1 cellular context compared by ENCODE assay signal in genomic region chr15:89363133-89363532, GRCh38.
TF ChIP-seq lines count a peak whose summit lies in the region.

No MANE protein-coding gene starts in this region.

TF ChIP-seq in H1, 55 proteins besides CTCF, POLR2A, EP300 and RAD21:
- TF ChIP-seq BACH1 (IDR thresholded peaks at IDR 0.05; ENCODE audit: low read length) (no peak), HDAC2 (IDR thresholded peaks at IDR 0.05; ENCODE audit: borderline replicate concordance in 1 of 2, low read depth in 2 of 2, low read length in 2 of 2) (no peak), RNF2 (IDR thresholded peaks at IDR 0.05; ENCODE audit: borderline replicate concordance, low read depth, low read length, missing control alignments, poor library complexity, severe bottlenecking) (peak; percentile 50), GTF2F1 (IDR thresholded peaks at IDR 0.05; ENCODE audit: borderline replicate concordance, low read depth, low read length) (no peak), MAFK (IDR thresholded peaks at IDR 0.05; ENCODE audit: low read depth, low read length) (no peak), SUZ12 (IDR thresholded peaks at IDR 0.05; ENCODE audit: low read length) (peak; percentile 23), KDM5A (IDR thresholded peaks at IDR 0.05; ENCODE audit: low read length) (no peak), ATF2 (IDR thresholded peaks at IDR 0.05; ENCODE audit: low read length) (no peak), KDM1A (IDR thresholded peaks at IDR 0.05; ENCODE audit: borderline replicate concordance, low read length) (no peak), RBBP5 (IDR thresholded peaks at IDR 0.05; ENCODE audit: borderline replicate concordance, low read depth, low read length) (no peak), EZH2 (IDR thresholded peaks at IDR 0.05; ENCODE audit: low read depth, low read length, severe bottlenecking) (peak; percentile 24)
